8 cellular contexts compared by ENCODE assay signal in genomic region chr12:68236421-68237059, GRCh38. TPM values are rescaled to one million over a fixed set of nuclear protein-coding genes. Genes with fewer than 3 reads are reported as not detected.
DNase-seq lines count a peak whose midpoint lies in the region; ATAC-seq, FAIRE-seq and TF ChIP-seq lines count a peak whose summit lies in the region.

No MANE protein-coding gene starts in this region.

- no peaks in the 10 kb centered on the region for H3K9me3 ChIP-seq in keratinocyte (ENCODE audit: control insufficient read depth, low read depth, low read length)
- H3K9me3 ChIP-seq in tibial artery, result no peaks in the 10 kb centered on the region

- dilution Hi-C loops in keratinocyte (cut with MboI; ENCODE audit: extremely low pct_ligation_motif_present, low sequenced_read_pairs), result no loop called here

- H3K36me3 ChIP-seq in keratinocyte (ENCODE audit: control insufficient read depth in 2 of 2, extremely low read depth in 1 of 2, insufficient read depth in 2 of 2, low read length in 2 of 2) (no peaks in the 10 kb centered on the region), tibial artery (no peaks in the 10 kb centered on the region)

- peak; percentile 44 for DNase-seq in SIG-M5 treated with dmso at 0.1 percent for 504 hours (lab: John Stamatoyannopoulos, UW; ENCODE audit: unreplicated experiment)
- DNase-seq in SIG-M5 (lab: John Stamatoyannopoulos, UW), result no peak
- peak; percentile 38 for DNase-seq in NCI-H748 treated with DMSO at 0.1 percent for 48 hours (lab: John Stamatoyannopoulos, UW)
- peak; percentile 42 to 49 for DNase-seq in activated T-cell treated with anti-CD3 and anti-CD28 coated beads, Interleukin-2, amount 50 U/mL, for 48 hours
- no peak for DNase-seq in keratinocyte (ENCODE audit: low read depth, low spot score)
- no peak for DNase-seq in tibial artery
- DNase-seq in hypothalamus (lab: John Stamatoyannopoulos, UW), result no peak

- intact Hi-C loops in tibial artery (cut with DNase I; ENCODE audit: low total_unique reads), result no loop called here

- H3K79me2 ChIP-seq in keratinocyte (ENCODE audit: control insufficient read depth, insufficient read depth, low read length), result no peaks in the 10 kb centered on the region

- H3K27me3 ChIP-seq in keratinocyte (ENCODE audit: control insufficient read depth, extremely low read depth, insufficient read depth, low read length) (no peaks in the 10 kb centered on the region), tibial artery (no peaks in the 10 kb centered on the region)

- ATAC-seq in HG02759 (IDR thresholded peaks at IDR 0.05; ENCODE audit: unreplicated experiment), result peak; percentile 62

- peak overlapping the region; percentile 42 for H3K4me2 ChIP-seq in keratinocyte (ENCODE audit: control insufficient read depth, extremely low read depth, insufficient read depth, low read depth, low read length)

- no peak overlapping the region for H3K4me3 ChIP-seq in keratinocyte (ENCODE audit: control insufficient read depth in 2 of 3, extremely low read depth in 1 of 3, insufficient read depth in 2 of 3, low read depth in 1 of 3, low read length in 3 of 3)
- peak overlapping the region; percentile 24 to 28 for H3K4me3 ChIP-seq in tibial artery

- FAIRE-seq in keratinocyte (lab: Jason Lieb, UNC), result no peak

- TF ChIP-seq CTCF in keratinocyte (optimal IDR thresholded peaks at IDR 0.05 in 1 of 3, IDR thresholded peaks at IDR 0.05 in 1 of 3, conservative IDR thresholded peaks at IDR 0.05 in 1 of 3; ENCODE audit: extremely low read depth in 1 of 3, insufficient read depth in 2 of 3, low read length in 3 of 3) (no peak), tibial artery (IDR thresholded peaks at IDR 0.05) (no peak)

- H3K9ac ChIP-seq in keratinocyte (ENCODE audit: control insufficient read depth, extremely low read depth, insufficient read depth, low read length), result no peak overlapping the region

- no peaks in the 10 kb centered on the region for H3K9me1 ChIP-seq in keratinocyte (ENCODE audit: control insufficient read depth, extremely low read depth, insufficient read depth, low read length)

- H4K20me1 ChIP-seq in keratinocyte (ENCODE audit: control insufficient read depth, extremely low read depth, insufficient read depth, low read length), result no peaks in the 10 kb centered on the region

- H3K27ac ChIP-seq in keratinocyte (ENCODE audit: control insufficient read depth, insufficient read depth, low read length) (no peak overlapping the region), tibial artery (no peak overlapping the region)

- H3K4me1 ChIP-seq in keratinocyte (ENCODE audit: control insufficient read depth, extremely low read depth, insufficient read depth, low read length), result peaks cover 17% of the 10 kb centered on the region
- peaks cover 0 to 8% (median 2%) of the 10 kb centered on the region in 4 donors for H3K4me1 ChIP-seq in tibial artery

- peak overlapping the region; percentile 7 for H2AFZ ChIP-seq in keratinocyte (ENCODE audit: control insufficient read depth, low read length)

RNA-seq across cellular contexts. Expression of gene IL26, which starts 10.9 kb away (rescaled TPM):
- not detected in 3 replicates for polyA plus RNA-seq in keratinocyte
- not detected for polyA plus RNA-seq in keratinocyte (2011; ENCODE audit: low read depth)
- not detected in 2 replicates for polyA plus RNA-seq in keratinocyte (2011; cell fraction: cytosol; rRNA removed)
- not detected in 2 replicates for polyA plus RNA-seq in keratinocyte (2011; cell fraction: nucleus; rRNA removed)
- not detected in 2 replicates for polyA plus RNA-seq in keratinocyte (2012; ENCODE audit: low replicate concordance)
- not detected in 3 replicates for polyA minus RNA-seq in keratinocyte
- not detected for polyA minus RNA-seq in keratinocyte (2011; cell fraction: cytosol; rRNA and poly(A)+ RNA removed)
- polyA minus RNA-seq in keratinocyte (2011; cell fraction: nucleus; rRNA and poly(A)+ RNA removed), result not detected in 2 replicates

RNA-seq across cellular contexts. Expression of gene IL22, which starts 16.9 kb away (rescaled TPM):
- not detected in 3 replicates for polyA plus RNA-seq in keratinocyte
- polyA plus RNA-seq in keratinocyte (2011; ENCODE audit: low read depth), result not detected
- not detected in 2 replicates for polyA plus RNA-seq in keratinocyte (2011; cell fraction: cytosol; rRNA removed)
- polyA plus RNA-seq in keratinocyte (2011; cell fraction: nucleus; rRNA removed), result not detected in 2 replicates
- not detected in 2 replicates for polyA plus RNA-seq in keratinocyte (2012; ENCODE audit: low replicate concordance)
- polyA minus RNA-seq in keratinocyte, result not detected in 3 replicates
- polyA minus RNA-seq in keratinocyte (2011; cell fraction: cytosol; rRNA and poly(A)+ RNA removed), result not detected
- polyA minus RNA-seq in keratinocyte (2011; cell fraction: nucleus; rRNA and poly(A)+ RNA removed), result not detected in 2 replicates

Comparison
In these comparisons a context has a peak if more than half of its experiments do, and no peak if none do; other contexts are left out.
1. DNase-seq: peak in SIG-M5 treated with dmso at 0.1 percent for 504 hours (single experiment), NCI-H748 treated with DMSO at 0.1 percent for 48 hours (single experiment) and activated T-cell treated with anti-CD3 and anti-CD28 coated beads, Interleukin-2, amount 50 U/mL, for 48 hours (2 of 2); none in SIG-M5 (single experiment), keratinocyte (single experiment), tibial artery (0 of 2) and hypothalamus (0 of 51).
2. H3K4me3 ChIP-seq: peak in tibial artery (2 of 2); none in keratinocyte (0 of 3).